In the genomic region with DNA sequence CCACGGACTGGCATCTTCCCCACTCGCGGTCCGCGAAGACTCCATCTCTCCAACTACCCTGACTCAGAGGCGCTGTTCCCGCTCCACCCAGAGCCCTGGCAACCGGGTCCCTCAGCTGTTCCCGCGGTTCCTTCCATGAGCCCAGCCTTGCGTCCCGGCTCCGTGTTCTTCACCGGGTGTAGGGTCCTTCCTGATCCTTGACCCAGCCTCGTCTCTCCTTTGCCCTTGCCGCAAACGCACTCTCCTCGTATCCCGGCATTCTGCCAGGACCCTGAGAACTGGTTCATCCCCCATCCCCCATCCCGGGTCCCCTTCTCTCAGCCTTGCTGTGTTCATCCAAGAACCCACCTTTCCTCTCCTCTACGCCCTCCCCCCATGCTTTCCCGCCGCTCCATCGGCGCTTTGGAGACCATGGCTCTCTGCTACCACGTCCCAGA, we compare ENCODE assay signal across 1 cellular context.
TF ChIP-seq lines count a peak whose summit lies in the region.

No MANE protein-coding gene starts in this region.

TF ChIP-seq in GM12878, 131 proteins besides CTCF, POLR2A, EP300 and RAD21:
- TF ChIP-seq SREBF1 (IDR thresholded peaks at IDR 0.05; ENCODE audit: low read length) (no peak), MTA3 (IDR thresholded peaks at IDR 0.05; ENCODE audit: borderline replicate concordance, low read length) (no peak), MYC (IDR thresholded peaks at IDR 0.05; ENCODE audit: insufficient read depth, insufficient read length, insufficient replicate concordance, low read length, severe bottlenecking) (no peak), IKZF1 (conservative IDR thresholded peaks at IDR 0.05) (no peak), BMI1 (IDR thresholded peaks at IDR 0.05; ENCODE audit: borderline replicate concordance) (no peak), ZNF622 (IDR thresholded peaks at IDR 0.05) (no peak), ZBTB4 (CRISPR knock-in tag; IDR thresholded peaks at IDR 0.05) (no peak), NFXL1 (IDR thresholded peaks at IDR 0.05; ENCODE audit: borderline replicate concordance) (no peak), ESRRA (IDR thresholded peaks at IDR 0.05; ENCODE audit: low read length) (no peak), BHLHE40 (IDR thresholded peaks at IDR 0.05; ENCODE audit: borderline replicate concordance in 1 of 2, low read depth in 2 of 2, low read length in 1 of 2) (no peak), PAX8 (IDR thresholded peaks at IDR 0.05) (no peak), RCOR1 (conservative IDR thresholded peaks at IDR 0.05; ENCODE audit: low read depth, low read length) (no peak), POLR2AphosphoS2 (IDR thresholded peaks at IDR 0.05; ENCODE audit: low read depth, low read length) (no peak), CHD2 (IDR thresholded peaks at IDR 0.05; ENCODE audit: borderline replicate concordance, low read depth, low read length) (no peak), RELA (IDR thresholded peaks at IDR 0.05; ENCODE audit: borderline replicate concordance, partially characterized antibody) (no peak), MTA2 (IDR thresholded peaks at IDR 0.05; ENCODE audit: low read depth) (no peak), CEBPB (IDR thresholded peaks at IDR 0.05; ENCODE audit: borderline replicate concordance in 1 of 2, low read depth in 2 of 2, low read length in 2 of 2) (no peak)
- TF ChIP-seq, protein P1, sequence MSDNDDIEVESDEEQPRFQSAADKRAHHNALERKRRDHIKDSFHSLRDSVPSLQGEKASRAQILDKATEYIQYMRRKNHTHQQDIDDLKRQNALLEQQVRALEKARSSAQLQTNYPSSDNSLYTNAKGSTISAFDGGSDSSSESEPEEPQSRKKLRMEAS (IDR thresholded peaks at IDR 0.05; ENCODE audit: low read depth, low read length) = no peak
- TF ChIP-seq, protein P2, sequence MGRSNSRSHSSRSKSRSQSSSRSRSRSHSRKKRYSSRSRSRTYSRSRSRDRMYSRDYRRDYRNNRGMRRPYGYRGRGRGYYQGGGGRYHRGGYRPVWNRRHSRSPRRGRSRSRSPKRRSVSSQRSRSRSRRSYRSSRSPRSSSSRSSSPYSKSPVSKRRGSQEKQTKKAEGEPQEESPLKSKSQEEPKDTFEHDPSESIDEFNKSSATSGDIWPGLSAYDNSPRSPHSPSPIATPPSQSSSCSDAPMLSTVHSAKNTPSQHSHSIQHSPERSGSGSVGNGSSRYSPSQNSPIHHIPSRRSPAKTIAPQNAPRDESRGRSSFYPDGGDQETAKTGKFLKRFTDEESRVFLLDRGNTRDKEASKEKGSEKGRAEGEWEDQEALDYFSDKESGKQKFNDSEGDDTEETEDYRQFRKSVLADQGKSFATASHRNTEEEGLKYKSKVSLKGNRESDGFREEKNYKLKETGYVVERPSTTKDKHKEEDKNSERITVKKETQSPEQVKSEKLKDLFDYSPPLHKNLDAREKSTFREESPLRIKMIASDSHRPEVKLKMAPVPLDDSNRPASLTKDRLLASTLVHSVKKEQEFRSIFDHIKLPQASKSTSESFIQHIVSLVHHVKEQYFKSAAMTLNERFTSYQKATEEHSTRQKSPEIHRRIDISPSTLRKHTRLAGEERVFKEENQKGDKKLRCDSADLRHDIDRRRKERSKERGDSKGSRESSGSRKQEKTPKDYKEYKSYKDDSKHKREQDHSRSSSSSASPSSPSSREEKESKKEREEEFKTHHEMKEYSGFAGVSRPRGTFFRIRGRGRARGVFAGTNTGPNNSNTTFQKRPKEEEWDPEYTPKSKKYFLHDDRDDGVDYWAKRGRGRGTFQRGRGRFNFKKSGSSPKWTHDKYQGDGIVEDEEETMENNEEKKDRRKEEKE (IDR thresholded peaks at IDR 0.05) = no peak
- TF ChIP-seq, protein P3, sequence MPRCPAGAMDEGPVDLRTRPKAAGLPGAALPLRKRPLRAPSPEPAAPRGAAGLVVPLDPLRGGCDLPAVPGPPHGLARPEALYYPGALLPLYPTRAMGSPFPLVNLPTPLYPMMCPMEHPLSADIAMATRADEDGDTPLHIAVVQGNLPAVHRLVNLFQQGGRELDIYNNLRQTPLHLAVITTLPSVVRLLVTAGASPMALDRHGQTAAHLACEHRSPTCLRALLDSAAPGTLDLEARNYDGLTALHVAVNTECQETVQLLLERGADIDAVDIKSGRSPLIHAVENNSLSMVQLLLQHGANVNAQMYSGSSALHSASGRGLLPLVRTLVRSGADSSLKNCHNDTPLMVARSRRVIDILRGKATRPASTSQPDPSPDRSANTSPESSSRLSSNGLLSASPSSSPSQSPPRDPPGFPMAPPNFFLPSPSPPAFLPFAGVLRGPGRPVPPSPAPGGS (IDR thresholded peaks at IDR 0.05; ENCODE audit: borderline replicate concordance, insufficient read depth, low read depth, low read length, poor library complexity, severe bottlenecking) = no peak
